9 cellular contexts compared by ENCODE assay signal in genomic region chr2:88545118-88545517, GRCh38.
DNase-seq lines count a peak whose midpoint lies in the region; ATAC-seq, FAIRE-seq and TF ChIP-seq lines count a peak whose summit lies in the region.
"Had no signal": no experiment of that assay in that cellular context is flagged by ENCODE, and none has a peak within 500 bp of the region (broad histone marks: within the 10 kb centered on the region; RNA-seq: fewer than 3 reads in every experiment).

No MANE protein-coding gene starts in this region.

- no peaks in the 10 kb centered on the region for H3K79me2 ChIP-seq in endothelial cell of umbilical vein (ENCODE audit: control insufficient read depth, insufficient read depth, low read length)

- no TSS peak for BruUV-seq in endothelial cell of umbilical vein (replicated peaks; lab: Mats Ljungman, UMichigan)

- H3K4me3 ChIP-seq in BE2C (ENCODE audit: low read depth, low read length) (no peak overlapping the region), endothelial cell of umbilical vein (replicated peaks in 1 of 3; ENCODE audit: insufficient read depth in 1 of 3, low read depth in 1 of 3, low read length in 3 of 3) (no peak overlapping the region)

- H3K9me3 ChIP-seq in BE2C (no peaks in the 10 kb centered on the region), endothelial cell of umbilical vein (replicated peaks; ENCODE audit: control insufficient read depth, insufficient read depth, low read length) (no peaks in the 10 kb centered on the region)

- FAIRE-seq in endothelial cell of umbilical vein (lab: Jason Lieb, UNC) = peak; percentile 31

- H3K4me2 ChIP-seq in endothelial cell of umbilical vein (ENCODE audit: insufficient read depth, low read length) = no peak overlapping the region

- H3K27me3 ChIP-seq in BE2C = no peaks in the 10 kb centered on the region
- peaks cover 6 to 10% of the 10 kb centered on the region in 2 experiments for H3K27me3 ChIP-seq in endothelial cell of umbilical vein (ENCODE audit: control insufficient read depth in 2 of 2, insufficient read depth in 2 of 2, low read length in 2 of 2)

- no peaks in the 10 kb centered on the region for H3K9me1 ChIP-seq in endothelial cell of umbilical vein (replicated peaks; ENCODE audit: control insufficient read depth, extremely low read depth, insufficient read depth, low read length)

- TF ChIP-seq CTCF in BE2C (IDR thresholded peaks at IDR 0.05; ENCODE audit: low read depth, low read length) = no peak
- no peak for TF ChIP-seq CTCF in endothelial cell of umbilical vein (IDR thresholded peaks at IDR 0.05; ENCODE audit: extremely low read depth in 1 of 2, insufficient read depth in 1 of 2, low read depth in 1 of 2, low read length in 2 of 2)

- dilution Hi-C loops in endothelial cell of umbilical vein (cut with MboI; ENCODE audit: extremely low pct_ligation_motif_present, low sequenced_read_pairs) = no loop called here

- CTCF ChIA-PET in endothelial cell of umbilical vein (lab: Charles Lee) = no interaction called here

- no peak overlapping the region for H3K9ac ChIP-seq in endothelial cell of umbilical vein (replicated peaks; ENCODE audit: extremely low read depth, insufficient read depth, low read length)

- no peak overlapping the region for H2AFZ ChIP-seq in endothelial cell of umbilical vein (ENCODE audit: low read depth, low read length)

- TF ChIP-seq POLR2A in endothelial cell of umbilical vein (IDR thresholded peaks at IDR 0.05; ENCODE audit: low read depth, low read length) = no peak

- H3K27ac ChIP-seq in endothelial cell of umbilical vein (ENCODE audit: insufficient read depth, low read depth, low read length) = no peak overlapping the region

- intact Hi-C loops in endothelial cell of umbilical vein (cut with micrococcal nuclease) = no loop called here

- no peaks in the 10 kb centered on the region for H4K20me1 ChIP-seq in endothelial cell of umbilical vein (replicated peaks; ENCODE audit: control insufficient read depth, extremely low read depth, insufficient read depth, low read length)

- H3K4me1 ChIP-seq in BE2C (no peaks in the 10 kb centered on the region), endothelial cell of umbilical vein (ENCODE audit: control insufficient read depth, extremely low read depth, insufficient read depth, low read length) (no peaks in the 10 kb centered on the region)

- DNase-seq in BE2C (peak; percentile 59), H4 (ENCODE audit: low spot score) (peak; percentile 73), NCI-H82 (lab: John Stamatoyannopoulos, UW) (peak; percentile 79), endothelial cell of umbilical vein (ENCODE audit: low read depth, low spot score) (peak; percentile 14), NCI-H1048 (lab: John Stamatoyannopoulos, UW) (no peak), GM19240 (ENCODE audit: insufficient read length, low spot score) (no peak)
- DNase-seq: KG1 had no signal

- no peak for ATAC-seq in HG02884 (IDR thresholded peaks at IDR 0.05; ENCODE audit: unreplicated experiment)
- ATAC-seq in GM21423 (IDR thresholded peaks at IDR 0.05; ENCODE audit: unreplicated experiment) = no peak

- POLR2A ChIA-PET in endothelial cell of umbilical vein (lab: Charles Lee) = no interaction called here

- H3K36me3 ChIP-seq in BE2C (no peaks in the 10 kb centered on the region), endothelial cell of umbilical vein (ENCODE audit: control insufficient read depth in 2 of 2, extremely low read depth in 1 of 2, insufficient read depth in 2 of 2, low read length in 2 of 2) (no peaks in the 10 kb centered on the region)

TF ChIP-seq in endothelial cell of umbilical vein, 7 proteins besides CTCF, POLR2A, EP300 and RAD21:
- TF ChIP-seq JUN (IDR thresholded peaks at IDR 0.05; ENCODE audit: borderline replicate concordance, insufficient read depth, insufficient read length, low read depth) (no peak), EZH2 (IDR thresholded peaks at IDR 0.05; ENCODE audit: borderline replicate concordance, low read depth, low read length, severe bottlenecking) (no peak), GATA2 (IDR thresholded peaks at IDR 0.05; ENCODE audit: insufficient read depth, insufficient read length, low read depth, low read length) (no peak), FOS (IDR thresholded peaks at IDR 0.05; ENCODE audit: borderline replicate concordance, insufficient read depth, low read length) (no peak), MYC (IDR thresholded peaks at IDR 0.05; ENCODE audit: low read depth, low read length) (no peak), POLR2AphosphoS5 (IDR thresholded peaks at IDR 0.05; ENCODE audit: insufficient read depth, low read depth, low read length) (no peak)
- TF ChIP-seq, protein P1, sequence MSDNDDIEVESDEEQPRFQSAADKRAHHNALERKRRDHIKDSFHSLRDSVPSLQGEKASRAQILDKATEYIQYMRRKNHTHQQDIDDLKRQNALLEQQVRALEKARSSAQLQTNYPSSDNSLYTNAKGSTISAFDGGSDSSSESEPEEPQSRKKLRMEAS (IDR thresholded peaks at IDR 0.05; ENCODE audit: insufficient read depth, insufficient read length) = no peak

Comparison
In these comparisons a context has a peak if more than half of its experiments do, and no peak if none do; other contexts are left out.
1. DNase-seq: peak in BE2C (single experiment), H4 (single experiment), NCI-H82 (single experiment) and endothelial cell of umbilical vein (single experiment); none in NCI-H1048 (single experiment) and GM19240 (single experiment).